ENCODE assay signal across 8 cellular contexts in genomic region chr19:20082232-20082833, GRCh38. TPM values are rescaled to one million over a fixed set of nuclear protein-coding genes. Genes with fewer than 3 reads are reported as not detected.
DNase-seq lines count a peak whose midpoint lies in the region; ATAC-seq and TF ChIP-seq lines count a peak whose summit lies in the region.
"Not testable (repeated sequence)": the region's sequence is repeated elsewhere in the genome, so short reads cannot be mapped to it uniquely, and the experiment has no call there.

No MANE protein-coding gene starts in this region.

- H3K9me3 Mint-ChIP-seq in endodermal cell (peaks cover 11% of the 10 kb centered on the region), nephron (peaks cover 45% of the 10 kb centered on the region)

- H3K27me3 ChIP-seq in HUES64 (ENCODE audit: insufficient read depth, low read length); endodermal cell (ENCODE audit: control insufficient read depth, insufficient read depth, low read length, poor library complexity, severe bottlenecking); iPS-20b (ENCODE audit: insufficient read depth, low read length); smooth muscle cell (ENCODE audit: low read depth): not testable (repeated sequence)

- H3K9ac ChIP-seq in HUES64 (ENCODE audit: low read depth, low read length) (peak overlapping the region; percentile 54; the same call in 1 of the 2 replicates), endodermal cell (ENCODE audit: extremely low read depth, low read length, poor library complexity, severe bottlenecking) (peak overlapping the region; percentile 44), iPS-20b (ENCODE audit: low read depth, low read length) (peak overlapping the region; percentile 58; the same call in 1 of the 2 replicates)
- not testable (repeated sequence) for H3K9ac ChIP-seq in smooth muscle cell (ENCODE audit: low read depth)

- not testable (repeated sequence) for H4K20me1 ChIP-seq in smooth muscle cell (ENCODE audit: low read depth)

- H3K4me3 Mint-ChIP-seq in endodermal cell (peak overlapping the region; percentile 99), nephron (peak overlapping the region in 2 of 3 experiments; percentile 18 to 38)

- DNase-seq in DMS 273 (lab: John Stamatoyannopoulos, UW; ENCODE audit: unreplicated experiment) (peak; percentile 27), NCI-H524 (lab: John Stamatoyannopoulos, UW) (peak; percentile 18 to 44), endodermal cell (peak; percentile 79)
- DNase-seq in smooth muscle cell (lab: John Stamatoyannopoulos, UW; ENCODE audit: unreplicated experiment), result not testable (repeated sequence)

- not testable (repeated sequence) for H3F3A ChIP-seq in smooth muscle cell (ENCODE audit: low read depth)

- not testable (repeated sequence) for ATAC-seq in SK-N-SH treated with all-trans-retinoic acid at 6 μM for 48 hours

- H3K9me3 ChIP-seq in HUES64 (ENCODE audit: insufficient read depth, low read depth, low read length); iPS-20b (ENCODE audit: insufficient read depth, low read depth, low read length); smooth muscle cell (replicated peaks; ENCODE audit: low read depth): not testable (repeated sequence)
- H3K9me3 ChIP-seq in endodermal cell (ENCODE audit: control insufficient read depth, low read length), result peaks cover 45% of the 10 kb centered on the region

- H3K27ac Mint-ChIP-seq in endodermal cell (peak overlapping the region; percentile 94), nephron (peak overlapping the region in 1 of 3 experiments; percentile 81)

- peak overlapping the region; percentile 21 for H3K4me2 ChIP-seq in smooth muscle cell

- WGBS in HUES64, result 10% methylated on average over 3 of the region's 3 CpGs
- WGBS in endodermal cell (ENCODE audit: insufficient coverage in 1 of 2, insufficient read length in 1 of 2), 2 experiments, result 35 to 36% methylated on average over 2 to 3 of the region's 3 CpGs
- 7% methylated on average over 3 of the region's 3 CpGs for WGBS in smooth muscle cell (ENCODE audit: low lambda C conversion rate)

- H3K79me2 ChIP-seq in smooth muscle cell (ENCODE audit: low read depth), result peaks cover 49% of the 10 kb centered on the region

- H3K4me1 Mint-ChIP-seq in endodermal cell (peaks cover 49% of the 10 kb centered on the region), nephron (peaks cover 15% of the 10 kb centered on the region)

- H3K4me3 ChIP-seq in HUES64 (ENCODE audit: low read length), result peak overlapping the region; percentile 34
- peak overlapping the region; percentile 87 for H3K4me3 ChIP-seq in endodermal cell (ENCODE audit: low read length)
- H3K4me3 ChIP-seq in iPS-20b (ENCODE audit: low read length), result peak overlapping the region; percentile 55
- not testable (repeated sequence) for H3K4me3 ChIP-seq in smooth muscle cell

- peak overlapping the region; percentile 85 for H3K27ac ChIP-seq in HUES64 (ENCODE audit: low read depth, low read length)
- H3K27ac ChIP-seq in endodermal cell (ENCODE audit: low read depth, low read length); iPS-20b (ENCODE audit: low read length): not testable (repeated sequence)
- H3K27ac ChIP-seq in smooth muscle cell (ENCODE audit: low read depth), result peak overlapping the region; percentile 23

- not testable (repeated sequence) for H3K27me3 Mint-ChIP-seq in endodermal cell (ENCODE audit: insufficient read depth); nephron (ENCODE audit: low read depth)

- H3K36me3 Mint-ChIP-seq in endodermal cell (ENCODE audit: low read depth), result peaks cover 59% of the 10 kb centered on the region
- H3K36me3 Mint-ChIP-seq in nephron (ENCODE audit: low read depth), result peaks cover 68% of the 10 kb centered on the region

- H2AFZ ChIP-seq in smooth muscle cell (ENCODE audit: low read depth), result not testable (repeated sequence)

- peaks cover 34% of the 10 kb centered on the region for H3K36me3 ChIP-seq in HUES64 (ENCODE audit: insufficient read depth, low read length)
- peaks cover 67% of the 10 kb centered on the region for H3K36me3 ChIP-seq in endodermal cell (ENCODE audit: control insufficient read depth, insufficient read depth, low read length)
- H3K36me3 ChIP-seq in iPS-20b (ENCODE audit: insufficient read depth, low read depth, low read length), result peaks cover 39% of the 10 kb centered on the region
- not testable (repeated sequence) for H3K36me3 ChIP-seq in smooth muscle cell (ENCODE audit: low read depth)

- TF ChIP-seq CTCF in endodermal cell (conservative IDR thresholded peaks at IDR 0.05); nephron (IDR thresholded peaks at IDR 0.05; ENCODE audit: unreplicated experiment in 3 of 3); smooth muscle cell (IDR thresholded peaks at IDR 0.05; ENCODE audit: borderline replicate concordance, insufficient read depth, poor library complexity, severe bottlenecking): not testable (repeated sequence)

- H3K4me1 ChIP-seq in HUES64 (ENCODE audit: insufficient read depth, low read length), result peaks cover 70% of the 10 kb centered on the region
- H3K4me1 ChIP-seq in endodermal cell (ENCODE audit: control insufficient read depth, insufficient read depth, low read length), result not testable (repeated sequence)
- H3K4me1 ChIP-seq in iPS-20b (ENCODE audit: insufficient read depth, low read length), result peaks cover 50% of the 10 kb centered on the region
- H3K4me1 ChIP-seq in smooth muscle cell (ENCODE audit: low read depth), result peaks cover 12% of the 10 kb centered on the region

TF ChIP-seq in SK-N-SH treated with all-trans-retinoic acid at 6 μM for 48 hours, 23 proteins besides CTCF, POLR2A, EP300 and RAD21:
- TF ChIP-seq ARNTL (CRISPR knock-in tag; IDR thresholded peaks at IDR 0.05; ENCODE audit: borderline replicate concordance, low read depth), result 0 out of 2 replicates have a peak, but pooled peaks have one; percentile 40

RNA-seq across cellular contexts. Expression of gene ZNF90, which starts 4.5 kb away (rescaled TPM):
- 39.6 TPM for polyA plus RNA-seq in HUES64 (2013, experiment 1 of 2)
- 46.0 TPM for polyA plus RNA-seq in HUES64 (2013, experiment 2 of 2)
- total RNA-seq in endodermal cell (100 to 1,000 TPM; 113 to 174 TPM), smooth muscle cell (5.3 and 7.6 TPM in 2 replicates)
- polyA plus RNA-seq in endodermal cell (2013, experiment 1 of 2), result 26.0 TPM
- polyA plus RNA-seq in endodermal cell (2013, experiment 2 of 2), result 26.6 TPM
- polyA plus RNA-seq in smooth muscle cell, result 2.6 and 3.4 TPM in 2 replicates

RNA-seq across cellular contexts. Expression of gene ZNF682, which starts 43.0 kb away (rescaled TPM):
- polyA plus RNA-seq in HUES64 (2013, experiment 1 of 2), result 11.5 TPM
- 12.6 TPM for polyA plus RNA-seq in HUES64 (2013, experiment 2 of 2)
- total RNA-seq in endodermal cell (10 to 100 TPM; 28.5 to 29.3 TPM), smooth muscle cell (9.0 and 10.1 TPM in 2 replicates)
- 14.1 TPM for polyA plus RNA-seq in endodermal cell (2013, experiment 1 of 2)
- 12.7 TPM for polyA plus RNA-seq in endodermal cell (2013, experiment 2 of 2)
- polyA plus RNA-seq in smooth muscle cell, result 4.4 and 7.8 TPM in 2 replicates

Comparison
In these comparisons a context has a peak if more than half of its experiments do, and no peak if none do; other contexts are left out.
1. RNA of gene ZNF90, which starts 4.5 kb away (total RNA-seq): 113 to 174 TPM in endodermal cell; 5.3 to 7.6 TPM in smooth muscle cell; every median in the first group is over 10 times any median in the second.